15 cellular contexts compared by ENCODE assay signal in genomic region chr1:99644302-99645004, GRCh38. TPM values are rescaled to one million over a fixed set of nuclear protein-coding genes. Genes with fewer than 3 reads are reported as not detected.
A peak's percentile ranks its signal among the peaks of the same experiment; 100 is the strongest.
DNase-seq lines count a peak whose midpoint lies in the region; ATAC-seq lines count a peak whose summit lies in the region.
"Had no signal": no experiment of that assay in that cellular context is flagged by ENCODE, and none has a peak within 500 bp of the region (broad histone marks: within the 10 kb centered on the region; RNA-seq: fewer than 3 reads in every experiment).

No MANE protein-coding gene starts in this region.

- CTCF ChIA-PET in naive thymus-derived CD4-positive, alpha-beta T cell (lab: Charles Lee): no interaction called here

- DNase-seq in NCI-H524 (lab: John Stamatoyannopoulos, UW) (peak; percentile 72 to 91), SIG-M5 (lab: John Stamatoyannopoulos, UW) (no peak)
- no peak for DNase-seq in naive thymus-derived CD4-positive, alpha-beta T cell
- DNase-seq in central memory CD4-positive, alpha-beta T cell: no peak
- DNase-seq in activated CD8-positive, alpha-beta memory T cell treated with anti-CD3 and anti-CD28 coated beads, Interleukin-2, amount 50 U/mL, for 4 hours: no peak
- DNase-seq: activated naive CD8-positive, alpha-beta T cell treated with anti-CD3 and anti-CD28 coated beads, Interleukin-2, amount 50 U/mL, for 24 hours; CD8-positive, alpha-beta memory T cell; dorsolateral prefrontal cortex; naive B cell; NCI-H774; sigmoid colon had no signal

- H3K27me3 ChIP-seq in esophagus (ENCODE audit: control insufficient read depth in 1 of 2, insufficient read depth in 2 of 2, low read length in 2 of 2) (no peaks in the 10 kb centered on the region), skeletal muscle tissue (ENCODE audit: control insufficient read depth in 3 of 3, insufficient read depth in 3 of 3, low read length in 3 of 3) (no peaks in the 10 kb centered on the region)
- peaks cover 0 to 8% of the 10 kb centered on the region in 2 donors for H3K27me3 ChIP-seq in naive thymus-derived CD4-positive, alpha-beta T cell (ENCODE audit: control insufficient read depth in 2 of 2, insufficient read depth in 2 of 2, low read length in 2 of 2)
- H3K27me3 ChIP-seq: sigmoid colon had no signal

- H3K4me3 ChIP-seq in esophagus (ENCODE audit: low read depth in 1 of 2, low read length in 2 of 2): no peak overlapping the region
- H3K4me3 ChIP-seq in skeletal muscle tissue (ENCODE audit: low read length in 3 of 3): peak overlapping the region in 2 of 3 donors; percentile 20 to 94
- no peak overlapping the region for H3K4me3 ChIP-seq in naive thymus-derived CD4-positive, alpha-beta T cell (ENCODE audit: low read length)
- H3K4me3 ChIP-seq: sigmoid colon, SK-N-MC had no signal

- H3K27ac Mint-ChIP-seq in naive thymus-derived CD4-positive, alpha-beta T cell: no peak overlapping the region
- H3K27ac Mint-ChIP-seq: activated naive CD8-positive, alpha-beta T cell treated with anti-CD3 and anti-CD28 coated beads, Interleukin-2, amount 50 U/mL, for 24 hours; CD8-positive, alpha-beta memory T cell; naive B cell had no signal

- POLR2A ChIA-PET in naive thymus-derived CD4-positive, alpha-beta T cell (lab: Charles Lee): no interaction called here

- no peaks in the 10 kb centered on the region for H3K9me3 Mint-ChIP-seq in naive thymus-derived CD4-positive, alpha-beta T cell
- H3K9me3 Mint-ChIP-seq: activated naive CD8-positive, alpha-beta T cell treated with anti-CD3 and anti-CD28 coated beads, Interleukin-2, amount 50 U/mL, for 24 hours; CD8-positive, alpha-beta memory T cell had no signal

- no peaks in the 10 kb centered on the region for H3K36me3 Mint-ChIP-seq in naive thymus-derived CD4-positive, alpha-beta T cell
- H3K36me3 Mint-ChIP-seq: CD8-positive, alpha-beta memory T cell; naive B cell had no signal

- intact Hi-C loops in naive thymus-derived CD4-positive, alpha-beta T cell (cut with micrococcal nuclease): no loop called here

- H3K27ac ChIP-seq in esophagus (ENCODE audit: low read depth in 2 of 2, low read length in 1 of 2) (peak overlapping the region; percentile 80 to 84), skeletal muscle tissue (ENCODE audit: low read depth, low read length) (peak overlapping the region; percentile 97)
- H3K27ac ChIP-seq in naive thymus-derived CD4-positive, alpha-beta T cell (ENCODE audit: low read depth, low read length): no peak overlapping the region
- H3K27ac ChIP-seq: SK-N-MC had no signal

- 66 to 76% methylated on average over 2 of the region's 2 CpGs for WGBS in esophagus, 2 donors

- H3K36me3 ChIP-seq in esophagus (ENCODE audit: control insufficient read depth in 2 of 2, insufficient read depth in 2 of 2, low read length in 1 of 2) (no peaks in the 10 kb centered on the region), skeletal muscle tissue (ENCODE audit: control insufficient read depth in 3 of 3, insufficient read depth in 3 of 3, low read length in 3 of 3) (no peaks in the 10 kb centered on the region)
- H3K36me3 ChIP-seq in naive thymus-derived CD4-positive, alpha-beta T cell (ENCODE audit: control insufficient read depth in 2 of 3, insufficient read depth in 3 of 3, low read length in 3 of 3): no peaks in the 10 kb centered on the region
- H3K36me3 ChIP-seq: sigmoid colon had no signal

- H3K4me1 ChIP-seq in esophagus (ENCODE audit: control insufficient read depth in 2 of 2, insufficient read depth in 2 of 2, low read length in 1 of 2): peaks cover 0 to 3% of the 10 kb centered on the region in 2 donors
- peaks cover 8 to 21% (median 14%) of the 10 kb centered on the region in 3 donors for H3K4me1 ChIP-seq in skeletal muscle tissue (ENCODE audit: control insufficient read depth in 3 of 3, insufficient read depth in 3 of 3, low read length in 3 of 3)
- no peaks in the 10 kb centered on the region for H3K4me1 ChIP-seq in naive thymus-derived CD4-positive, alpha-beta T cell (ENCODE audit: control insufficient read depth in 2 of 2, insufficient read depth in 2 of 2, low read length in 2 of 2)

- no peak overlapping the region for H3K4me3 Mint-ChIP-seq in naive thymus-derived CD4-positive, alpha-beta T cell
- H3K4me3 Mint-ChIP-seq: activated naive CD8-positive, alpha-beta T cell treated with anti-CD3 and anti-CD28 coated beads, Interleukin-2, amount 50 U/mL, for 24 hours; CD8-positive, alpha-beta memory T cell; naive B cell had no signal

- peak overlapping the region; percentile 87 to 99 (median 95) for H3K9ac ChIP-seq in skeletal muscle tissue (ENCODE audit: low read depth in 1 of 3, low read length in 3 of 3)

- H3K4me1 Mint-ChIP-seq in naive thymus-derived CD4-positive, alpha-beta T cell: peaks cover 0 to 2% (median 0%) of the 10 kb centered on the region in 7 donors
- H3K4me1 Mint-ChIP-seq: activated naive CD8-positive, alpha-beta T cell treated with anti-CD3 and anti-CD28 coated beads, Interleukin-2, amount 50 U/mL, for 24 hours had no signal

- peak; percentile 62 for ATAC-seq in GM19023 (IDR thresholded peaks at IDR 0.05; ENCODE audit: unreplicated experiment)
- no peak for ATAC-seq in naive thymus-derived CD4-positive, alpha-beta T cell
- ATAC-seq: activated naive CD8-positive, alpha-beta T cell treated with anti-CD3 and anti-CD28 coated beads, Interleukin-2, amount 50 U/mL, for 24 hours had no signal

- H3K9me3 ChIP-seq in esophagus (ENCODE audit: control insufficient read depth in 2 of 2, insufficient read depth in 1 of 2, low read depth in 1 of 2, low read length in 1 of 2) (no peaks in the 10 kb centered on the region), skeletal muscle tissue (ENCODE audit: control insufficient read depth in 3 of 3, low read length in 3 of 3) (no peaks in the 10 kb centered on the region)
- H3K9me3 ChIP-seq in naive thymus-derived CD4-positive, alpha-beta T cell (ENCODE audit: control insufficient read depth in 2 of 3, low read length in 3 of 3): no peaks in the 10 kb centered on the region
- H3K9me3 ChIP-seq: sigmoid colon had no signal

- peaks cover 19 to 31% (median 24%) of the 10 kb centered on the region in 5 donors for H3K27me3 Mint-ChIP-seq in naive thymus-derived CD4-positive, alpha-beta T cell

RNA-seq across cellular contexts. Expression of gene PALMD, which starts 1.5 kb away (rescaled TPM):
- polyA plus RNA-seq in esophagus: 10 to 100 TPM; 18.3 to 35.9 TPM
- total RNA-seq in skeletal muscle tissue: 46.4 TPM
- not detected for total RNA-seq in naive thymus-derived CD4-positive, alpha-beta T cell
- not detected for polyA plus RNA-seq in naive thymus-derived CD4-positive, alpha-beta T cell
- total RNA-seq: CD8-positive, alpha-beta memory T cell had no signal
- polyA plus RNA-seq: CD8-positive, alpha-beta memory T cell had no signal

Comparison
In these comparisons a context has a peak if more than half of its experiments do, and no peak if none do; other contexts are left out.
1. DNase-seq: peak in NCI-H524 (2 of 2); none in naive thymus-derived CD4-positive, alpha-beta T cell (0 of 9), central memory CD4-positive, alpha-beta T cell (single experiment), activated CD8-positive, alpha-beta memory T cell treated with anti-CD3 and anti-CD28 coated beads, Interleukin-2, amount 50 U/mL, for 4 hours (single experiment) and SIG-M5 (single experiment).
2. H3K4me3 ChIP-seq: peak in skeletal muscle tissue (2 of 3); none in esophagus (0 of 2) and naive thymus-derived CD4-positive, alpha-beta T cell (single experiment).
3. RNA of gene PALMD, which starts 1.5 kb away (total RNA-seq): 46.4 TPM in skeletal muscle tissue (single experiment); not detected in naive thymus-derived CD4-positive, alpha-beta T cell; every median in the first group is over 10 times any median in the second.